In the genomic region with DNA sequence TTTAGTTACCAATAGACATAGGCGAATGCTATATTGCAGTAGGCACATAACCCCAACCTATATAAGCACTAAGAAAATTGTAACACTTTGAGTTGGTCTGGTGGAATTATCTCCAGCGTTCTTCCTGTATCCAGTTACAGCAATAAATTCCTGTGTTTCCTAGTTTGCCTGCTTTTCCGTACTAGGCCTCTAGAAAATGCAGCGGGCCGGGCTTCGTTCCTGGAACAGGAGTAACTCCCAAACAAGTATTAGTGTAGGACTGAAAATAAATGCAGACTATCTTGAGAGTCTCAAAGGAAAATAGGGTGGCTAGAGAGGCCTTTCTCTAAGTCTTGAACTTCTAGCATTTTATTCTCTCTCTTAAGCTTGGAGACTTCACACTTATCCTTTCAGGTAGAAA, we compare ENCODE assay signal across 15 cellular contexts.
DNase-seq lines count a peak whose midpoint lies in the region; ATAC-seq and TF ChIP-seq lines count a peak whose summit lies in the region.
"Had no signal": no experiment of that assay in that cellular context is flagged by ENCODE, and none has a peak within 500 bp of the region (broad histone marks: within the 10 kb centered on the region; RNA-seq: fewer than 3 reads in every experiment).

No MANE protein-coding gene starts in this region.

- peak overlapping the region in 1 of 2 donors; percentile 78 for H3K27ac ChIP-seq in coronary artery
- no peak overlapping the region for H3K27ac ChIP-seq in trophoblast cell (ENCODE audit: low read depth, low read length)
- H3K27ac ChIP-seq: testis had no signal

- H4K12ac ChIP-seq in trophoblast cell (ENCODE audit: low read depth, low read length) = no peak overlapping the region

- H2AK5ac ChIP-seq in trophoblast cell (ENCODE audit: low read length) = no peak overlapping the region

- peak in 2 of 3 experiments; percentile 25 to 67 for DNase-seq in NCI-H1417 (lab: John Stamatoyannopoulos, UW)
- no peak for DNase-seq in NCI-H1417 treated with DMSO at 0.1 percent for 48 hours (lab: John Stamatoyannopoulos, UW)
- no peak for DNase-seq in coronary artery (ENCODE audit: low spot score)
- DNase-seq in trophoblast cell = peak; percentile 12 to 66
- no peak for DNase-seq in activated effector memory CD4-positive, alpha-beta T cell treated with Interleukin-2 at 50 U/mL for 16 hours
- DNase-seq: cortex of kidney; left ventricle myocardium superior; NCI-H1105; stimulated activated CD4-positive, alpha-beta T cell treated with anti-CD3 and anti-CD28 coated beads, Interleukin-1b, Interleukin-23, amount 100 ng/mL, for 48 hours had no signal

- H3K79me1 ChIP-seq in trophoblast cell (ENCODE audit: low read length) = no peaks in the 10 kb centered on the region

- no peaks in the 10 kb centered on the region for H3K4me1 ChIP-seq in trophoblast cell (ENCODE audit: control insufficient read depth in 1 of 2, insufficient read depth in 2 of 2, low read length in 2 of 2)
- H3K4me1 ChIP-seq: ascending aorta, testis had no signal

- peaks cover 1% of the 10 kb centered on the region for H3K27me3 Mint-ChIP-seq in IgD-negative memory B cell

- H3K4me1 Mint-ChIP-seq in IgD-negative memory B cell = peaks cover 0 to 1% (median 0%) of the 10 kb centered on the region in 3 donors

- H3K27me3 ChIP-seq in trophoblast cell (ENCODE audit: insufficient read depth, low read length) = no peaks in the 10 kb centered on the region
- H3K27me3 ChIP-seq: ascending aorta, testis had no signal

- H3K36me3 ChIP-seq in trophoblast cell (ENCODE audit: control insufficient read depth in 1 of 2, insufficient read depth in 2 of 2, low read length in 2 of 2) = no peaks in the 10 kb centered on the region
- H3K36me3 ChIP-seq: ascending aorta had no signal

- H4K8ac ChIP-seq in trophoblast cell (ENCODE audit: low read depth, low read length) = no peak overlapping the region

- H3K4ac ChIP-seq in trophoblast cell (ENCODE audit: low read depth, low read length) = no peak overlapping the region

- H3K9ac ChIP-seq in trophoblast cell (ENCODE audit: low read length) = no peak overlapping the region

- no peak overlapping the region for H3K14ac ChIP-seq in trophoblast cell (ENCODE audit: low read length)

- no peak overlapping the region for H4K91ac ChIP-seq in trophoblast cell (ENCODE audit: low read depth, low read length)

- TF ChIP-seq CTCF in coronary artery (IDR thresholded peaks at IDR 0.05) = no peak

- no peaks in the 10 kb centered on the region for H3K9me3 ChIP-seq in trophoblast cell (ENCODE audit: insufficient read depth, low read depth, low read length)
- H3K9me3 ChIP-seq: ascending aorta, testis had no signal

- H2AFZ ChIP-seq in trophoblast cell (ENCODE audit: insufficient read depth, low read length, poor library complexity) = no peak overlapping the region

- H3K23ac ChIP-seq in trophoblast cell (ENCODE audit: low read length) = no peak overlapping the region

- H2BK12ac ChIP-seq in trophoblast cell (ENCODE audit: low read length) = no peak overlapping the region

- no peaks in the 10 kb centered on the region for H3K9me3 Mint-ChIP-seq in IgD-negative memory B cell

- peak overlapping the region in 3 of 4 donors; percentile 91 to 97 (median 94) for H3K4me3 Mint-ChIP-seq in IgD-negative memory B cell

- H2BK5ac ChIP-seq in trophoblast cell (ENCODE audit: low read depth, low read length, poor library complexity) = no peak overlapping the region

- ATAC-seq in HG03521 (IDR thresholded peaks at IDR 0.05; ENCODE audit: unreplicated experiment) (no peak), HG02759 (IDR thresholded peaks at IDR 0.05; ENCODE audit: unreplicated experiment) (no peak)
- ATAC-seq: K562, left ventricle myocardium superior had no signal

- no peak overlapping the region for H3K4me2 ChIP-seq in trophoblast cell (ENCODE audit: low read length)

- H3K4me3 ChIP-seq in coronary artery (peak overlapping the region; percentile 63), trophoblast cell (ENCODE audit: low read depth, low read length) (no peak overlapping the region)
- H3K4me3 ChIP-seq: K562, testis had no signal

- H3K36me3 Mint-ChIP-seq in IgD-negative memory B cell = peaks cover 2% of the 10 kb centered on the region

- no peak overlapping the region for H2BK120ac ChIP-seq in trophoblast cell (ENCODE audit: insufficient read depth, low read length, poor library complexity)

- H3K18ac ChIP-seq in trophoblast cell (ENCODE audit: low read length) = no peak overlapping the region

- no CpG with 5 or more reads among the region's 6 CpGs for WGBS in trophoblast cell (ENCODE audit: extremely low coverage, insufficient coverage, insufficient read length)

- H3K27ac Mint-ChIP-seq in IgD-negative memory B cell = peak overlapping the region; percentile 67 to 98 (median 93)

- H3K79me2 ChIP-seq in trophoblast cell (ENCODE audit: control insufficient read depth, insufficient read depth, low read length, poor library complexity) = no peaks in the 10 kb centered on the region

Comparison
In these comparisons a context has a peak if more than half of its experiments do, and no peak if none do; other contexts are left out.
1. DNase-seq: peak in NCI-H1417 (2 of 3) and trophoblast cell (2 of 2); none in NCI-H1417 treated with DMSO at 0.1 percent for 48 hours (single experiment), coronary artery (single experiment) and activated effector memory CD4-positive, alpha-beta T cell treated with Interleukin-2 at 50 U/mL for 16 hours (single experiment).